In genomic region chr11:3797329-3798090, GRCh38 we compare ENCODE assay signal across 8 cellular contexts. TPM values are rescaled to one million over a fixed set of nuclear protein-coding genes. Genes with fewer than 3 reads are reported as not detected.
A peak's percentile ranks its signal among the peaks of the same experiment; 100 is the strongest.
DNase-seq lines count a peak whose midpoint lies in the region; ATAC-seq and TF ChIP-seq lines count a peak whose summit lies in the region.

Gene NUP98, minus strand, starts transcription at chr11:3797554. Its CDS starts 15,437 bp downstream, at chr11:3782117.

- CTCF ChIA-PET in GM10248 (lab: Yijun Ruan, JAX): interaction anchor here (0.8 to 3.9 kb wide), 9 partner anchors 11 to 275 kb away, joined by 3 to 39 read pairs (median 5); partner anchors contain the start of gene PGAP2

- no peaks in the 10 kb centered on the region for H3K9me3 Mint-ChIP-seq in activated naive CD8-positive, alpha-beta T cell (ENCODE audit: low read depth)

- H3K4me3 Mint-ChIP-seq in activated naive CD8-positive, alpha-beta T cell: peak within 1 kb of the TSS; percentile 98

- H3K27me3 Mint-ChIP-seq in activated naive CD8-positive, alpha-beta T cell: no peaks in the 10 kb centered on the region

- H3K27ac Mint-ChIP-seq in activated naive CD8-positive, alpha-beta T cell: peak within 1 kb of the TSS; percentile 99

- H3K27ac ChIP-seq in temporal lobe (ENCODE audit: low read depth, low read length): peak within 1 kb of the TSS; percentile 59

- ATAC-seq in HG02623 (IDR thresholded peaks at IDR 0.05; ENCODE audit: unreplicated experiment): peak; percentile 87

- peaks cover 4% of the 10 kb centered on the region for H3K36me3 Mint-ChIP-seq in activated naive CD8-positive, alpha-beta T cell

- no peak for TF ChIP-seq CTCF in GM10248 (IDR thresholded peaks at IDR 0.05; ENCODE audit: control extremely low read depth, extremely low read depth, low read depth, missing control alignments)

- peaks cover 42% of the 10 kb centered on the region for H3K4me1 Mint-ChIP-seq in activated naive CD8-positive, alpha-beta T cell (ENCODE audit: low read depth)

- POLR2A ChIA-PET in GM10248 (lab: Yijun Ruan, JAX): interaction anchor here (0.5 to 1.0 kb wide), 4 partner anchors 10 to 49 kb away, joined by 3 read pairs; no protein-coding TSS in a partner anchor

- DNase-seq in GM10248 (ENCODE audit: extremely low spot score): peak; percentile 99
- peak; percentile 99 for DNase-seq in NCI-H1105 (lab: John Stamatoyannopoulos, UW)
- DNase-seq in SKM-1 treated with dmso at 0.1 percent for 144 hours (lab: John Stamatoyannopoulos, UW; ENCODE audit: unreplicated experiment): peak; percentile 99
- DNase-seq in glomerular endothelial cell (ENCODE audit: extremely low read depth, low read depth, low spot score): peak; percentile 91
- peak; percentile 100 for DNase-seq in occipital lobe (lab: John Stamatoyannopoulos, UW)

RNA-seq across cellular contexts. Expression of gene NUP98, which starts in this region (rescaled TPM):
- total RNA-seq in glomerular endothelial cell (60.9 and 79.4 TPM in 2 replicates), occipital lobe (72.1 TPM), temporal lobe (56.3 TPM)

Comparison
In these comparisons a context has a peak if more than half of its experiments do, and no peak if none do; other contexts are left out.
1. Peak in every context shown above with its lines: DNase-seq, ATAC-seq and H3K27ac ChIP-seq.